In the genomic region with DNA sequence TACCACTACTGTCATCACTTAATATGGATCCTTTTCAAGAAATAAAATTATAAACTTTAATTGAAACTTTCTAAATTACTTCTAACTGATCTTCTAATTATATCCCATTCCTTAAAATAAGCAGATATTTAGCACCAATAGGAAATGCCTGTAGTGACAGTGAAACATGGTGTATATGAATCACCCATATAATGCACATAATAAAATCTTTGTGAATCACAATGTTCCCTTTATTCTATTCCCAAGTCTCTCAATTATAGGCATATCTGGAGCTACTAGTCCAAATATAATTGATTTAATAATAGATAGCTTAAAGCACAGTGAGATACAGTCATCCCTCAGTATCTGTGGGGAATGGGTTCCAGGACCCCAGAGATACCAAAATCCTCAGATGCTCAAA, we compare ENCODE assay signal across 36 cellular contexts.
"Had no signal": no experiment of that assay in that cellular context is flagged by ENCODE, and none has a peak within 500 bp of the region (broad histone marks: within the 10 kb centered on the region; RNA-seq: fewer than 3 reads in every experiment).

No MANE protein-coding gene starts in this region.

- H3K36me3 Mint-ChIP-seq: activated CD8-positive, alpha-beta memory T cell treated with anti-CD3 and anti-CD28 coated beads, Interleukin-2, amount 10 ng/mL, durations not matched to agents 7 days and 5 days; activated naive CD4-positive, alpha-beta T cell treated with anti-CD3 and anti-CD28 coated beads, Interleukin-2, amount 10 ng/mL, durations not matched to agents 7 days and 5 days; activated naive CD4-positive, alpha-beta T cell treated with anti-CD3 and anti-CD28 coated beads, Interleukin-2, amount 50 U/mL, for 24 hours; activated naive CD8-positive, alpha-beta T cell; activated naive CD8-positive, alpha-beta T cell treated with anti-CD3 and anti-CD28 coated beads, Interleukin-2, amount 10 ng/mL, durations not matched to agents 7 days and 5 days; WTC11 had no signal

- H3K4me3 Mint-ChIP-seq: activated CD4-positive, alpha-beta memory T cell treated with anti-CD3 and anti-CD28 coated beads, Interleukin-2, amount 10 ng/mL, durations not matched to agents 7 days and 5 days; activated CD4-positive, alpha-beta T cell treated with anti-CD3 and anti-CD28 coated beads for 36 hours; activated CD4-positive, alpha-beta T cell treated with anti-CD3 and anti-CD28 coated beads, Interleukin-2, amount 10 ng/mL, durations not matched to agents 7 days and 5 days; activated CD8-positive, alpha-beta memory T cell treated with anti-CD3 and anti-CD28 coated beads, Interleukin-2, amount 10 ng/mL, durations not matched to agents 7 days and 5 days; activated CD8-positive, alpha-beta T cell treated with anti-CD3 and anti-CD28 coated beads, Interleukin-2, amount 10 ng/mL, durations not matched to agents 7 days and 5 days; activated naive CD4-positive, alpha-beta T cell treated with anti-CD3 and anti-CD28 coated beads, Interleukin-2, amount 10 ng/mL, durations not matched to agents 7 days and 5 days; activated naive CD4-positive, alpha-beta T cell treated with anti-CD3 and anti-CD28 coated beads, Interleukin-2, amount 50 U/mL, for 24 hours; activated naive CD8-positive, alpha-beta T cell; activated naive CD8-positive, alpha-beta T cell treated with anti-CD3 and anti-CD28 coated beads, Interleukin-2, amount 10 ng/mL, durations not matched to agents 7 days and 5 days; activated naive CD8-positive, alpha-beta T cell treated with anti-CD3 and anti-CD28 coated beads, Interleukin-2, amount 50 U/mL, for 24 hours; activated T-cell treated with anti-CD3 and anti-CD28 coated beads, Interleukin-2, amount 50 U/mL, for 24 hours; brain; central memory CD8-positive, alpha-beta T cell; T-helper 2 cell treated with Interferon-gamma antibody and Interleukin-4, amounts not matched to agents 5 μg/mL and 100 μg/mL, for 36 hours; WTC11 had no signal

- H3K36me3 ChIP-seq: ascending aorta, cardiac muscle cell, WERI-Rb-1 had no signal

- H3K4me1 ChIP-seq: ascending aorta had no signal

- H3K9me3 ChIP-seq: ascending aorta had no signal

- H3K27me3 ChIP-seq: ascending aorta, cardiac muscle cell had no signal

- H3K27me3 Mint-ChIP-seq: activated CD4-positive, alpha-beta memory T cell treated with anti-CD3 and anti-CD28 coated beads, Interleukin-2, amount 10 ng/mL, durations not matched to agents 7 days and 5 days; activated CD4-positive, alpha-beta T cell treated with anti-CD3 and anti-CD28 coated beads for 36 hours; activated CD4-positive, alpha-beta T cell treated with anti-CD3 and anti-CD28 coated beads, Interleukin-2, amount 10 ng/mL, durations not matched to agents 7 days and 5 days; activated CD8-positive, alpha-beta memory T cell treated with anti-CD3 and anti-CD28 coated beads, Interleukin-2, amount 10 ng/mL, durations not matched to agents 7 days and 5 days; activated naive CD4-positive, alpha-beta T cell treated with anti-CD3 and anti-CD28 coated beads, Interleukin-2, amount 10 ng/mL, durations not matched to agents 7 days and 5 days; activated naive CD4-positive, alpha-beta T cell treated with anti-CD3 and anti-CD28 coated beads, Interleukin-2, amount 50 U/mL, for 24 hours; activated naive CD8-positive, alpha-beta T cell; activated naive CD8-positive, alpha-beta T cell treated with anti-CD3 and anti-CD28 coated beads, Interleukin-2, amount 10 ng/mL, durations not matched to agents 7 days and 5 days; activated naive CD8-positive, alpha-beta T cell treated with anti-CD3 and anti-CD28 coated beads, Interleukin-2, amount 50 U/mL, for 24 hours; activated T-cell treated with anti-CD3 and anti-CD28 coated beads, Interleukin-2, amount 50 U/mL, for 24 hours; brain; central memory CD8-positive, alpha-beta T cell had no signal

- H3K27ac Mint-ChIP-seq: activated CD4-positive, alpha-beta memory T cell treated with anti-CD3 and anti-CD28 coated beads, Interleukin-2, amount 10 ng/mL, durations not matched to agents 7 days and 5 days; activated CD4-positive, alpha-beta T cell treated with anti-CD3 and anti-CD28 coated beads for 36 hours; activated CD4-positive, alpha-beta T cell treated with anti-CD3 and anti-CD28 coated beads, Interleukin-2, amount 10 ng/mL, durations not matched to agents 7 days and 5 days; activated CD8-positive, alpha-beta memory T cell treated with anti-CD3 and anti-CD28 coated beads, Interleukin-2, amount 10 ng/mL, durations not matched to agents 7 days and 5 days; activated CD8-positive, alpha-beta T cell treated with anti-CD3 and anti-CD28 coated beads, Interleukin-2, amount 10 ng/mL, durations not matched to agents 7 days and 5 days; activated naive CD4-positive, alpha-beta T cell treated with anti-CD3 and anti-CD28 coated beads, Interleukin-2, amount 10 ng/mL, durations not matched to agents 7 days and 5 days; activated naive CD4-positive, alpha-beta T cell treated with anti-CD3 and anti-CD28 coated beads, Interleukin-2, amount 50 U/mL, for 24 hours; activated naive CD8-positive, alpha-beta T cell; activated naive CD8-positive, alpha-beta T cell treated with anti-CD3 and anti-CD28 coated beads, Interleukin-2, amount 10 ng/mL, durations not matched to agents 7 days and 5 days; activated naive CD8-positive, alpha-beta T cell treated with anti-CD3 and anti-CD28 coated beads, Interleukin-2, amount 50 U/mL, for 24 hours; activated T-cell treated with anti-CD3 and anti-CD28 coated beads, Interleukin-2, amount 50 U/mL, for 24 hours; activated T-helper 2 cell treated with anti-CD3 and anti-CD28 coated beads, Interferon-gamma antibody, Interleukin-2, Interleukin-4, amounts not matched to agents 10 μg/mL and 5 μg/mL and 100 μg/mL, durations not matched to agents 14 hours and 24 hours and 36 hours; brain; T-helper 2 cell treated with Interferon-gamma antibody and Interleukin-4, amounts not matched to agents 5 μg/mL and 100 μg/mL, for 36 hours; WTC11 had no signal

- H3K9me3 Mint-ChIP-seq: activated CD4-positive, alpha-beta T cell treated with anti-CD3 and anti-CD28 coated beads, Interleukin-2, amount 10 ng/mL, durations not matched to agents 7 days and 5 days; activated naive CD4-positive, alpha-beta T cell treated with anti-CD3 and anti-CD28 coated beads, Interleukin-2, amount 10 ng/mL, durations not matched to agents 7 days and 5 days; activated naive CD4-positive, alpha-beta T cell treated with anti-CD3 and anti-CD28 coated beads, Interleukin-2, amount 50 U/mL, for 24 hours; activated naive CD8-positive, alpha-beta T cell treated with anti-CD3 and anti-CD28 coated beads, Interleukin-2, amount 10 ng/mL, durations not matched to agents 7 days and 5 days; activated T-helper 2 cell treated with anti-CD3 and anti-CD28 coated beads, Interferon-gamma antibody, Interleukin-2, Interleukin-4, amounts not matched to agents 10 μg/mL and 5 μg/mL and 100 μg/mL, durations not matched to agents 14 hours and 24 hours and 36 hours; central memory CD8-positive, alpha-beta T cell; T-helper 2 cell treated with Interferon-gamma antibody and Interleukin-4, amounts not matched to agents 5 μg/mL and 100 μg/mL, for 36 hours had no signal

- H3K27ac ChIP-seq: ascending aorta, cardiac muscle cell, WERI-Rb-1 had no signal

- H3K4me1 Mint-ChIP-seq: activated CD4-positive, alpha-beta memory T cell treated with anti-CD3 and anti-CD28 coated beads, Interleukin-2, amount 10 ng/mL, durations not matched to agents 7 days and 5 days; activated CD4-positive, alpha-beta T cell treated with anti-CD3 and anti-CD28 coated beads for 36 hours; activated CD4-positive, alpha-beta T cell treated with anti-CD3 and anti-CD28 coated beads, Interleukin-2, amount 10 ng/mL, durations not matched to agents 7 days and 5 days; activated CD8-positive, alpha-beta memory T cell treated with anti-CD3 and anti-CD28 coated beads, Interleukin-2, amount 10 ng/mL, durations not matched to agents 7 days and 5 days; activated naive CD4-positive, alpha-beta T cell treated with anti-CD3 and anti-CD28 coated beads, Interleukin-2, amount 10 ng/mL, durations not matched to agents 7 days and 5 days; activated naive CD4-positive, alpha-beta T cell treated with anti-CD3 and anti-CD28 coated beads, Interleukin-2, amount 50 U/mL, for 24 hours; activated naive CD8-positive, alpha-beta T cell treated with anti-CD3 and anti-CD28 coated beads, Interleukin-2, amount 10 ng/mL, durations not matched to agents 7 days and 5 days; activated naive CD8-positive, alpha-beta T cell treated with anti-CD3 and anti-CD28 coated beads, Interleukin-2, amount 50 U/mL, for 24 hours; central memory CD8-positive, alpha-beta T cell had no signal

- ATAC-seq: activated CD4-positive, alpha-beta T cell treated with anti-CD3 and anti-CD28 coated beads for 36 hours; activated CD4-positive, CD25-positive, alpha-beta regulatory T cell treated with anti-CD3 and anti-CD28 coated beads, Interleukin-2, amount 50 U/mL, for 24 hours; activated CD8-positive, alpha-beta memory T cell treated with anti-CD3 and anti-CD28 coated beads, Interleukin-2, amount 10 ng/mL, durations not matched to agents 7 days and 5 days; activated CD8-positive, alpha-beta T cell treated with anti-CD3 and anti-CD28 coated beads, Interleukin-2, amount 10 ng/mL, durations not matched to agents 7 days and 5 days; activated naive CD8-positive, alpha-beta T cell treated with anti-CD3 and anti-CD28 coated beads, Interleukin-2, amount 50 U/mL, for 24 hours; WTC11 had no signal

- DNase-seq: activated CD4-positive, alpha-beta memory T cell treated with anti-CD3 and anti-CD28 coated beads, Interleukin-2, amount 10 ng/mL, durations not matched to agents 7 days and 5 days; activated CD4-positive, alpha-beta T cell treated with anti-CD3 and anti-CD28 coated beads for 1 hour; activated CD4-positive, alpha-beta T cell treated with anti-CD3 and anti-CD28 coated beads for 36 hours; activated CD4-positive, alpha-beta T cell treated with anti-CD3 and anti-CD28 coated beads for 48 hours; activated CD4-positive, alpha-beta T cell treated with anti-CD3 and anti-CD28 coated beads, Interleukin-2, amount 10 ng/mL, durations not matched to agents 7 days and 5 days; activated CD4-positive, alpha-beta T cell treated with anti-CD3 and anti-CD28 coated beads, Interleukin-2, amount 50 U/mL, for 48 hours; activated CD4-positive, CD25-positive, alpha-beta regulatory T cell; activated CD8-positive, alpha-beta memory T cell treated with anti-CD3 and anti-CD28 coated beads for 24 hours; activated CD8-positive, alpha-beta memory T cell treated with anti-CD3 and anti-CD28 coated beads, Interleukin-2, amount 10 ng/mL, durations not matched to agents 7 days and 5 days; activated CD8-positive, alpha-beta memory T cell treated with anti-CD3 and anti-CD28 coated beads, Interleukin-2, amount 50 U/mL, for 48 hours; activated CD8-positive, alpha-beta T cell treated with anti-CD3 and anti-CD28 coated beads, Interleukin-2, amount 10 ng/mL, durations not matched to agents 7 days and 5 days; activated effector memory CD4-positive, alpha-beta T cell treated with Interleukin-2 at 50 U/mL for 16 hours; activated gamma-delta T cell; activated naive CD4-positive, alpha-beta T cell treated with anti-CD3 and anti-CD28 coated beads, Interleukin-2, amount 10 ng/mL, durations not matched to agents 7 days and 5 days; activated naive CD4-positive, alpha-beta T cell treated with Interleukin-2 at 50 U/mL for 16 hours; activated naive CD8-positive, alpha-beta T cell treated with anti-CD3 and anti-CD28 coated beads, Interleukin-2, amount 10 ng/mL, durations not matched to agents 7 days and 5 days; activated naive CD8-positive, alpha-beta T cell treated with anti-CD3 and anti-CD28 coated beads, Interleukin-2, amount 50 U/mL, for 24 hours; activated T-cell treated with anti-CD3 and anti-CD28 coated beads, Interleukin-2, amount 50 U/mL, for 24 hours; activated T-cell treated with anti-CD3 and anti-CD28 coated beads, Interleukin-2, amount 50 U/mL, for 48 hours; amygdala; anterior cingulate cortex; caudate nucleus; cerebellar nuclear complex; T-helper 2 cell; T-helper 9 cell; WERI-Rb-1 had no signal

- H3K4me3 ChIP-seq: ascending aorta, cardiac muscle cell had no signal
